In the genomic region with DNA sequence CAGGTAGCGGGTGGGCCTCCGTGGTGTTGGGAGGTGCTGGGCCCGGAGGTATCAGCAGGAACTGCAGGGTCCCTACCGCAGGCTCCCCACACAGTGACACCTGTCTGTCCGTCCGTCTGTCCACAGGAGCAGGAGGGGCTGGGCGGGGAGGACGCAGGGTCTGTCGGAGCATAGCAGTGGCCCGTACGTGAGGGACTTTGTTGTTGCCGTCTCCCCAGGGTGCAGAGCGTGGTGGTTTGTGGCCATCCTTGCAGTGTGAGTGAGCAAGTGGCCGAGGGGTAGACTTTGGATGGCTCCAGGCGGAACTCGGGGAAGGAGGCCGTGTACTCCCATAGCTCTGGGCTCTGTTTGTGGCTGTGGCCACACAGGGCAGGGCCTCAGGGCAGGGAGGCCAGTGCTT, we compare ENCODE assay signal across 21 cellular contexts. TPM values are rescaled to one million over a fixed set of nuclear protein-coding genes. Genes with fewer than 3 reads are reported as not detected.
DNase-seq lines count a peak whose midpoint lies in the region; ATAC-seq and TF ChIP-seq lines count a peak whose summit lies in the region.
"Had no signal": no experiment of that assay in that cellular context is flagged by ENCODE, and none has a peak within 500 bp of the region (broad histone marks: within the 10 kb centered on the region; RNA-seq: fewer than 3 reads in every experiment).

No MANE protein-coding gene starts in this region.

- no peaks in the 10 kb centered on the region for H3K9me3 ChIP-seq in left ventricle myocardium inferior (replicated peaks)
- no peaks in the 10 kb centered on the region for H3K9me3 ChIP-seq in naive thymus-derived CD4-positive, alpha-beta T cell (ENCODE audit: control insufficient read depth in 2 of 3, low read length in 3 of 3)
- H3K9me3 ChIP-seq in aorta (ENCODE audit: control insufficient read depth, low read length), result no peaks in the 10 kb centered on the region
- H3K9me3 ChIP-seq: A549, gastrocnemius medialis, Peyer's patch, SK-N-SH had no signal

- peaks cover 77% of the 10 kb centered on the region for H3K4me1 ChIP-seq in left ventricle myocardium inferior
- peaks cover 43 to 44% of the 10 kb centered on the region in 2 donors for H3K4me1 ChIP-seq in naive thymus-derived CD4-positive, alpha-beta T cell (ENCODE audit: control insufficient read depth in 2 of 2, insufficient read depth in 2 of 2, low read length in 2 of 2)
- H3K4me1 ChIP-seq in aorta (ENCODE audit: control insufficient read depth in 1 of 2, insufficient read depth in 2 of 2, low read length in 2 of 2), result no peaks in the 10 kb centered on the region
- H3K4me1 ChIP-seq: A549 had no signal

- peaks cover 70% of the 10 kb centered on the region for H3K4me1 Mint-ChIP-seq in activated T-helper 2 cell treated with anti-CD3 and anti-CD28 coated beads, Interferon-gamma antibody, Interleukin-2, Interleukin-4, amounts not matched to agents 10 μg/mL and 5 μg/mL and 100 μg/mL, durations not matched to agents 14 hours and 24 hours and 36 hours (ENCODE audit: low read depth)
- H3K4me1 Mint-ChIP-seq in naive thymus-derived CD4-positive, alpha-beta T cell, result peaks cover 50 to 87% (median 70%) of the 10 kb centered on the region in 7 donors

- H3K27me3 ChIP-seq in left ventricle myocardium inferior (ENCODE audit: low read depth) (no peaks in the 10 kb centered on the region), aorta (ENCODE audit: control insufficient read depth in 1 of 2, insufficient read depth in 2 of 2, low read length in 1 of 2) (no peaks in the 10 kb centered on the region)
- H3K27me3 ChIP-seq in naive thymus-derived CD4-positive, alpha-beta T cell (ENCODE audit: control insufficient read depth in 2 of 2, insufficient read depth in 2 of 2, low read length in 2 of 2), result no peaks in the 10 kb centered on the region
- H3K27me3 ChIP-seq: gastrocnemius medialis, Peyer's patch had no signal

- H3K4me3 ChIP-seq in left ventricle myocardium inferior, result no peak overlapping the region
- H3K4me3 ChIP-seq in naive thymus-derived CD4-positive, alpha-beta T cell (ENCODE audit: low read length), result no peak overlapping the region
- H3K4me3 ChIP-seq in aorta (ENCODE audit: low read length in 2 of 2), result no peak overlapping the region
- H3K4me3 ChIP-seq: A549, gastrocnemius medialis, Peyer's patch, skin epidermis had no signal

- intact Hi-C loops in left ventricle myocardium inferior (cut with micrococcal nuclease), result no loop called here
- intact Hi-C loops in left cardiac atrium (cut with DNase I), result no loop called here
- intact Hi-C loops in activated T-helper 2 cell treated with anti-CD3 and anti-CD28 coated beads, Interferon-gamma antibody, Interleukin-2, Interleukin-4, amounts not matched to agents 10 μg/mL and 5 μg/mL and 100 μg/mL, durations not matched to agents 14 hours and 24 hours and 36 hours (cut with micrococcal nuclease), result no loop called here
- intact Hi-C loops in naive thymus-derived CD4-positive, alpha-beta T cell (cut with micrococcal nuclease), result no loop called here
- intact Hi-C loops in aorta (cut with DNase I), result loop anchor here in 1 of 2 donors (10.0 kb wide), 1 partner anchor 64 kb away; no protein-coding TSS in a partner anchor

- H3K36me3 ChIP-seq in left ventricle myocardium inferior, result no peaks in the 10 kb centered on the region
- peaks cover 0 to 3% (median 0%) of the 10 kb centered on the region in 3 experiments for H3K36me3 ChIP-seq in naive thymus-derived CD4-positive, alpha-beta T cell (ENCODE audit: control insufficient read depth in 2 of 3, insufficient read depth in 3 of 3, low read length in 3 of 3)
- H3K36me3 ChIP-seq in aorta (ENCODE audit: control insufficient read depth in 1 of 2, insufficient read depth in 2 of 2, low read length in 1 of 2), result no peaks in the 10 kb centered on the region
- H3K36me3 ChIP-seq: gastrocnemius medialis, Peyer's patch had no signal

- CTCF ChIA-PET in naive thymus-derived CD4-positive, alpha-beta T cell (lab: Charles Lee), result interaction anchor here (1.6 kb wide), 1 partner anchor 16 kb away, joined by 7 read pairs; no protein-coding TSS in a partner anchor

- ATAC-seq in left cardiac atrium, result no peak
- ATAC-seq in naive thymus-derived CD4-positive, alpha-beta T cell, result no peak
- no peak for ATAC-seq in aorta (ENCODE audit: low FRiP score)
- ATAC-seq in GM21619 (IDR thresholded peaks at IDR 0.05; ENCODE audit: unreplicated experiment), result no peak
- ATAC-seq: A549, gastrocnemius medialis had no signal

- peak overlapping the region; percentile 34 for H3K27ac Mint-ChIP-seq in activated T-helper 2 cell treated with anti-CD3 and anti-CD28 coated beads, Interferon-gamma antibody, Interleukin-2, Interleukin-4, amounts not matched to agents 10 μg/mL and 5 μg/mL and 100 μg/mL, durations not matched to agents 14 hours and 24 hours and 36 hours
- H3K27ac Mint-ChIP-seq in naive thymus-derived CD4-positive, alpha-beta T cell, result peak overlapping the region; percentile 42 to 100 (median 69)

- WGBS in aorta, 2 donors, result 93 to 96% methylated on average over 17 of the region's 17 CpGs

- no peaks in the 10 kb centered on the region for H3K27me3 Mint-ChIP-seq in activated T-helper 2 cell treated with anti-CD3 and anti-CD28 coated beads, Interferon-gamma antibody, Interleukin-2, Interleukin-4, amounts not matched to agents 10 μg/mL and 5 μg/mL and 100 μg/mL, durations not matched to agents 14 hours and 24 hours and 36 hours (ENCODE audit: low read depth)
- H3K27me3 Mint-ChIP-seq in naive thymus-derived CD4-positive, alpha-beta T cell, result no peaks in the 10 kb centered on the region
- H3K27me3 Mint-ChIP-seq: activated naive CD4-positive, alpha-beta T cell treated with anti-CD3 and anti-CD28 coated beads, Interleukin-2, amount 50 U/mL, for 24 hours had no signal

- H3K36me3 Mint-ChIP-seq in activated T-helper 2 cell treated with anti-CD3 and anti-CD28 coated beads, Interferon-gamma antibody, Interleukin-2, Interleukin-4, amounts not matched to agents 10 μg/mL and 5 μg/mL and 100 μg/mL, durations not matched to agents 14 hours and 24 hours and 36 hours (ENCODE audit: low read depth), result peaks cover 40% of the 10 kb centered on the region
- peaks cover 5 to 33% (median 11%) of the 10 kb centered on the region in 5 donors for H3K36me3 Mint-ChIP-seq in naive thymus-derived CD4-positive, alpha-beta T cell

- no peaks in the 10 kb centered on the region for H3K9me3 Mint-ChIP-seq in activated T-helper 2 cell treated with anti-CD3 and anti-CD28 coated beads, Interferon-gamma antibody, Interleukin-2, Interleukin-4, amounts not matched to agents 10 μg/mL and 5 μg/mL and 100 μg/mL, durations not matched to agents 14 hours and 24 hours and 36 hours
- peaks cover 0 to 2% (median 0%) of the 10 kb centered on the region in 11 donors for H3K9me3 Mint-ChIP-seq in naive thymus-derived CD4-positive, alpha-beta T cell
- H3K9me3 Mint-ChIP-seq: activated naive CD4-positive, alpha-beta T cell treated with anti-CD3 and anti-CD28 coated beads, Interleukin-2, amount 50 U/mL, for 24 hours had no signal

- no peak overlapping the region for H3K4me3 Mint-ChIP-seq in activated T-helper 2 cell treated with anti-CD3 and anti-CD28 coated beads, Interferon-gamma antibody, Interleukin-2, Interleukin-4, amounts not matched to agents 10 μg/mL and 5 μg/mL and 100 μg/mL, durations not matched to agents 14 hours and 24 hours and 36 hours (ENCODE audit: low read depth)
- peak overlapping the region in 5 of 10 donors; percentile 3 to 57 (median 47) for H3K4me3 Mint-ChIP-seq in naive thymus-derived CD4-positive, alpha-beta T cell
- H3K4me3 Mint-ChIP-seq: activated naive CD4-positive, alpha-beta T cell treated with anti-CD3 and anti-CD28 coated beads, Interleukin-2, amount 50 U/mL, for 24 hours had no signal

- peak; percentile 11 for DNase-seq in left ventricle myocardium inferior
- no peak for DNase-seq in left cardiac atrium
- DNase-seq in activated T-helper 2 cell treated with anti-CD3 and anti-CD28 coated beads, Interferon-gamma antibody, Interleukin-2, Interleukin-4, amounts not matched to agents 10 μg/mL and 5 μg/mL and 100 μg/mL, durations not matched to agents 14 hours and 24 hours and 36 hours (ENCODE audit: low spot score), result no peak
- DNase-seq in naive thymus-derived CD4-positive, alpha-beta T cell, result no peak
- peak; percentile 43 to 74 for DNase-seq in aorta
- DNase-seq in activated CD8-positive, alpha-beta memory T cell treated with anti-CD3 and anti-CD28 coated beads, Interleukin-2, amount 50 U/mL, for 4 hours, result no peak
- DNase-seq in activated CD4-positive, alpha-beta T cell treated with anti-CD3 and anti-CD28 coated beads, Interleukin-2, amount 50 U/mL, for 48 hours, result no peak
- DNase-seq: activated CD4-positive, alpha-beta T cell treated with anti-CD3 and anti-CD28 coated beads, Interleukin-2, amount 50 U/mL, for 4 hours; gastrocnemius medialis; NCI-H1436; Peyer's patch; SK-N-SH; stimulated activated CD4-positive, alpha-beta T cell treated with anti-CD3 and anti-CD28 coated beads, Interleukin-4, amount 100 ng/mL, for 24 hours had no signal

- POLR2A ChIA-PET in naive thymus-derived CD4-positive, alpha-beta T cell (lab: Charles Lee), result interaction anchor here (1.3 to 6.3 kb wide), 2 partner anchors 9 to 16 kb away, joined by 4 to 84 read pairs; no protein-coding TSS in a partner anchor

- H3K27ac ChIP-seq in left ventricle myocardium inferior (replicated peaks) (no peak overlapping the region), aorta (ENCODE audit: low read depth in 1 of 2, low read length in 2 of 2) (no peak overlapping the region)
- no peak overlapping the region for H3K27ac ChIP-seq in naive thymus-derived CD4-positive, alpha-beta T cell (ENCODE audit: low read depth, low read length)
- H3K27ac ChIP-seq: A549 had no signal

- no peak for TF ChIP-seq CTCF in left ventricle myocardium inferior (IDR thresholded peaks at IDR 0.05; ENCODE audit: borderline replicate concordance)

RNA-seq across cellular contexts. Expression of a gene that starts 40.8 kb away (rescaled TPM):
- total RNA-seq in left ventricle myocardium inferior (not detected), left cardiac atrium (not detected), aorta (under 1 TPM in 1 of 2 donors, not detected in 1; 0.21 TPM)
- total RNA-seq in activated T-helper 2 cell treated with anti-CD3 and anti-CD28 coated beads, Interferon-gamma antibody, Interleukin-2, Interleukin-4, amounts not matched to agents 10 μg/mL and 5 μg/mL and 100 μg/mL, durations not matched to agents 14 hours and 24 hours and 36 hours, result not detected in 2 replicates
- not detected for total RNA-seq in naive thymus-derived CD4-positive, alpha-beta T cell
- under 1 TPM in 1 of 2 donors, not detected in 1; 0.13 TPM for polyA plus RNA-seq in naive thymus-derived CD4-positive, alpha-beta T cell
- polyA plus RNA-seq in aorta, result under 1 TPM in 1 of 2 donors, not detected in 1; 0.10 TPM
- total RNA-seq: H4, mononuclear cell, osteocyte, Peyer's patch, temporal lobe had no signal
- polyA plus RNA-seq: A549, SK-N-SH had no signal

Comparison
In these comparisons a context has a peak if more than half of its experiments do, and no peak if none do; other contexts are left out.
1. DNase-seq: peak in left ventricle myocardium inferior (single experiment) and aorta (2 of 2); none in left cardiac atrium (single experiment), activated T-helper 2 cell treated with anti-CD3 and anti-CD28 coated beads, Interferon-gamma antibody, Interleukin-2, Interleukin-4, amounts not matched to agents 10 μg/mL and 5 μg/mL and 100 μg/mL, durations not matched to agents 14 hours and 24 hours and 36 hours (single experiment), naive thymus-derived CD4-positive, alpha-beta T cell (0 of 9), activated CD8-positive, alpha-beta memory T cell treated with anti-CD3 and anti-CD28 coated beads, Interleukin-2, amount 50 U/mL, for 4 hours (single experiment) and activated CD4-positive, alpha-beta T cell treated with anti-CD3 and anti-CD28 coated beads, Interleukin-2, amount 50 U/mL, for 48 hours (0 of 2).